Comparison of ENCODE assay signal across 13 cellular contexts in the genomic region with DNA sequence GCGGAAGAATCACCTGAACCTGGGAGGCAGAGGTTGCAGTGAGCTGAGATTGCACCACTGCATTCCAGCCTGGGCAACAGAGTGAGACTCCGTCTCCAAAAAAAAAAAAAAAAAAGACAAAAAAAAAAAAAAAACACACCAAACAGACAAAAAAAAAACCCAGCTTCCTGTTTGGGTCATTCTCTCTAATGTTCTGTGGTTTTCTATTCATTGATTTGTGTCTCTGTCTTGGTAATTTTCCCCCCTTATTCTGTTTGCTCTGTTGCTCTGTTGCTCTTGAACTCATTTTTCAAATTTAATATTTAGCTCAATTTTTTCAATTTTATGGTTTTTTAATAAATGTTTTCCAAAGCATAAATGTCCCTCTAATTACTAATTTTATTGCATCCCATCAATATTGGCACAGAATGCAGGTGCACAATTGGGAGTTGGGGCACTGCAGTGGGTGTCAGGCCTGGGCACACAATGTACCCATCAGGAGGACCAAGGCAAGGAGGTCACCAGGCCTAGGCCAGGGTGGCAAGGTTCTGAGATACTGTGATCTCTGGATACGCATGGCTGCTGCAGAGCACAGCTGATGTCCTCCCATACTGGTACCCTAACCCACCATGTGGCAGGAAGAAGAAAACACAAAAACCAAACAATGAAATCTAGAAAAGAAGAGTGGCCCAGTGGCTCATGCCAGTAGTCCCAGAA. TPM values are rescaled to one million over a fixed set of nuclear protein-coding genes. Genes with fewer than 3 reads are reported as not detected.
A peak's percentile ranks its signal among the peaks of the same experiment; 100 is the strongest.
DNase-seq lines count a peak whose midpoint lies in the region; ATAC-seq lines count a peak whose summit lies in the region.
"Had no signal": no experiment of that assay in that cellular context is flagged by ENCODE, and none has a peak within 500 bp of the region (broad histone marks: within the 10 kb centered on the region; RNA-seq: fewer than 3 reads in every experiment).

No MANE protein-coding gene starts in this region.

- H3K36me3 ChIP-seq in CD4-positive, CD25-positive, alpha-beta regulatory T cell (ENCODE audit: control insufficient read depth, insufficient read depth, low read length) = no peaks in the 10 kb centered on the region
- H3K36me3 ChIP-seq: adrenal gland, tibial artery, WERI-Rb-1 had no signal

- H3K4me1 ChIP-seq in CD4-positive, CD25-positive, alpha-beta regulatory T cell (ENCODE audit: control insufficient read depth, insufficient read depth, low read length, poor library complexity, severe bottlenecking) = peaks cover 16% of the 10 kb centered on the region
- H3K4me1 ChIP-seq: adrenal gland had no signal

- peak in 2 of 3 donors; percentile 50 to 52 for DNase-seq in CD4-positive, CD25-positive, alpha-beta regulatory T cell
- DNase-seq in activated CD8-positive, alpha-beta T cell treated with anti-CD3 and anti-CD28 coated beads, Interleukin-2, amount 10 ng/mL, durations not matched to agents 7 days and 5 days = no peak
- DNase-seq in superior temporal gyrus (ENCODE audit: extremely low spot score) (no peak), C1 segment of cervical spinal cord (lab: John Stamatoyannopoulos, UW) (no peak)
- DNase-seq: adrenal gland, NCI-H1417 treated with DMSO at 0.1 percent for 48 hours, tibial artery, WERI-Rb-1 had no signal

- no peaks in the 10 kb centered on the region for H3K9me3 Mint-ChIP-seq in CD4-positive, CD25-positive, alpha-beta regulatory T cell
- H3K9me3 Mint-ChIP-seq in activated CD8-positive, alpha-beta T cell treated with anti-CD3 and anti-CD28 coated beads, Interleukin-2, amount 10 ng/mL, durations not matched to agents 7 days and 5 days (ENCODE audit: insufficient read depth) = no peaks in the 10 kb centered on the region

- H3K4me3 Mint-ChIP-seq in CD4-positive, CD25-positive, alpha-beta regulatory T cell = peak overlapping the region; percentile 22 to 73 (median 58)
- H3K4me3 Mint-ChIP-seq in activated CD8-positive, alpha-beta T cell treated with anti-CD3 and anti-CD28 coated beads, Interleukin-2, amount 10 ng/mL, durations not matched to agents 7 days and 5 days = peak overlapping the region; percentile 22

- H3K27me3 ChIP-seq in CD4-positive, CD25-positive, alpha-beta regulatory T cell (ENCODE audit: control insufficient read depth, insufficient read depth, low read length) = no peaks in the 10 kb centered on the region
- H3K27me3 ChIP-seq: adrenal gland, tibial artery had no signal

- peak; percentile 34 to 36 for ATAC-seq in CD4-positive, CD25-positive, alpha-beta regulatory T cell (ENCODE audit: low read depth in 2 of 2)
- peak; percentile 72 for ATAC-seq in GM18909 (IDR thresholded peaks at IDR 0.05; ENCODE audit: poor library complexity, unreplicated experiment)
- ATAC-seq in HG03064 (IDR thresholded peaks at IDR 0.05; ENCODE audit: low read depth, unreplicated experiment) = peak; percentile 57
- ATAC-seq in activated CD8-positive, alpha-beta T cell treated with anti-CD3 and anti-CD28 coated beads, Interleukin-2, amount 10 ng/mL, durations not matched to agents 7 days and 5 days = peak; percentile 77
- ATAC-seq in HG02763 (IDR thresholded peaks at IDR 0.05; ENCODE audit: unreplicated experiment) = no peak
- no peak for ATAC-seq in GM18520 (IDR thresholded peaks at IDR 0.05; ENCODE audit: unreplicated experiment)
- ATAC-seq: Panc1 had no signal

- H3K36me3 Mint-ChIP-seq in CD4-positive, CD25-positive, alpha-beta regulatory T cell = no peaks in the 10 kb centered on the region
- no peaks in the 10 kb centered on the region for H3K36me3 Mint-ChIP-seq in activated CD8-positive, alpha-beta T cell treated with anti-CD3 and anti-CD28 coated beads, Interleukin-2, amount 10 ng/mL, durations not matched to agents 7 days and 5 days (ENCODE audit: low read depth)

- peaks cover 8% of the 10 kb centered on the region for H3K27me3 Mint-ChIP-seq in CD4-positive, CD25-positive, alpha-beta regulatory T cell
- peaks cover 2% of the 10 kb centered on the region for H3K27me3 Mint-ChIP-seq in activated CD8-positive, alpha-beta T cell treated with anti-CD3 and anti-CD28 coated beads, Interleukin-2, amount 10 ng/mL, durations not matched to agents 7 days and 5 days (ENCODE audit: low read depth)

- H3K27ac ChIP-seq in CD4-positive, CD25-positive, alpha-beta regulatory T cell (ENCODE audit: insufficient read depth, low read length, poor library complexity, severe bottlenecking) = no peak overlapping the region
- H3K27ac ChIP-seq: adrenal gland, tibial artery, WERI-Rb-1 had no signal

- H3K9me3 ChIP-seq in CD4-positive, CD25-positive, alpha-beta regulatory T cell (ENCODE audit: control insufficient read depth in 2 of 2, low read length in 2 of 2) = no peaks in the 10 kb centered on the region
- H3K9me3 ChIP-seq: adrenal gland, tibial artery had no signal

- POLR2A ChIA-PET in activated CD8-positive, alpha-beta T cell treated with anti-CD3 and anti-CD28 coated beads, Interleukin-2, amount 10 ng/mL, durations not matched to agents 7 days and 5 days (lab: Charles Lee) = interaction anchor here (1.0 kb wide), 1 partner anchor 9 kb away, joined by 6 read pairs; no protein-coding TSS in a partner anchor

- CTCF ChIA-PET in activated CD8-positive, alpha-beta T cell treated with anti-CD3 and anti-CD28 coated beads, Interleukin-2, amount 10 ng/mL, durations not matched to agents 7 days and 5 days (lab: Charles Lee) = interaction anchor here (0.9 to 10.7 kb wide), 23 partner anchors 9 to 432 kb away, joined by 3 to 145 read pairs (median 6); partner anchors contain the start of genes ARL1 and GNPTAB

- peaks cover 6 to 16% (median 9%) of the 10 kb centered on the region in 4 donors for H3K4me1 Mint-ChIP-seq in CD4-positive, CD25-positive, alpha-beta regulatory T cell
- peaks cover 17% of the 10 kb centered on the region for H3K4me1 Mint-ChIP-seq in activated CD8-positive, alpha-beta T cell treated with anti-CD3 and anti-CD28 coated beads, Interleukin-2, amount 10 ng/mL, durations not matched to agents 7 days and 5 days (ENCODE audit: low read depth)

- peak overlapping the region; percentile 21 for H3K4me3 ChIP-seq in CD4-positive, CD25-positive, alpha-beta regulatory T cell (ENCODE audit: low read depth, low read length)
- H3K4me3 ChIP-seq: adrenal gland, tibial artery had no signal

- H3K27ac Mint-ChIP-seq in CD4-positive, CD25-positive, alpha-beta regulatory T cell = peak overlapping the region in 2 of 3 donors; percentile 70 to 71
- H3K27ac Mint-ChIP-seq in activated CD8-positive, alpha-beta T cell treated with anti-CD3 and anti-CD28 coated beads, Interleukin-2, amount 10 ng/mL, durations not matched to agents 7 days and 5 days = peak overlapping the region; percentile 53

RNA-seq across cellular contexts. Expression of gene GNPTAB, which starts 8.0 kb away (rescaled TPM):
- 53.6 TPM for total RNA-seq in CD4-positive, CD25-positive, alpha-beta regulatory T cell
- 10 to 100 TPM; 25.8 to 36.8 (median 30.6) TPM for polyA plus RNA-seq in CD4-positive, CD25-positive, alpha-beta regulatory T cell
- 100 to 1,000 TPM; 104 to 109 TPM for total RNA-seq in activated CD8-positive, alpha-beta T cell treated with anti-CD3 and anti-CD28 coated beads, Interleukin-2, amount 10 ng/mL, durations not matched to agents 7 days and 5 days

RNA-seq across cellular contexts. Expression of gene DRAM1, which starts 38.6 kb away (rescaled TPM):
- total RNA-seq in CD4-positive, CD25-positive, alpha-beta regulatory T cell = 3.5 TPM
- 1 to 10 TPM; 2.6 to 4.7 (median 3.7) TPM for polyA plus RNA-seq in CD4-positive, CD25-positive, alpha-beta regulatory T cell
- 1 to 10 TPM; 2.6 to 2.7 TPM for total RNA-seq in activated CD8-positive, alpha-beta T cell treated with anti-CD3 and anti-CD28 coated beads, Interleukin-2, amount 10 ng/mL, durations not matched to agents 7 days and 5 days

Comparison
In these comparisons a context has a peak if more than half of its experiments do, and no peak if none do; other contexts are left out.
1. ATAC-seq: peak in CD4-positive, CD25-positive, alpha-beta regulatory T cell (2 of 2), GM18909 (single experiment), HG03064 (single experiment) and activated CD8-positive, alpha-beta T cell treated with anti-CD3 and anti-CD28 coated beads, Interleukin-2, amount 10 ng/mL, durations not matched to agents 7 days and 5 days (single experiment); none in HG02763 (single experiment) and GM18520 (single experiment).
2. DNase-seq: peak in CD4-positive, CD25-positive, alpha-beta regulatory T cell (2 of 3); none in activated CD8-positive, alpha-beta T cell treated with anti-CD3 and anti-CD28 coated beads, Interleukin-2, amount 10 ng/mL, durations not matched to agents 7 days and 5 days (single experiment), superior temporal gyrus (single experiment) and C1 segment of cervical spinal cord (0 of 14).